Comparison of ENCODE assay signal across 37 cellular contexts in genomic region chr10:71692598-71693307, GRCh38. TPM values are rescaled to one million over a fixed set of nuclear protein-coding genes. Genes with fewer than 3 reads are reported as not detected.
"Had no signal": no experiment of that assay in that cellular context is flagged by ENCODE, and none has a peak within 500 bp of the region (broad histone marks: within the 10 kb centered on the region; RNA-seq: fewer than 3 reads in every experiment).

No MANE protein-coding gene starts in this region.

- H3K4me1 ChIP-seq: body of pancreas, pancreas, prostate gland, sigmoid colon had no signal

- H3K9me3 ChIP-seq: adrenal gland, body of pancreas, esophagus squamous epithelium, pancreas, prostate gland, suprapubic skin had no signal

- H3K4me1 Mint-ChIP-seq: mesothelial cell of epicardium had no signal

- FAIRE-seq: islet of Langerhans, pancreas, small intestine had no signal

- H3K4me3 ChIP-seq: adrenal gland, body of pancreas, esophagus squamous epithelium, pancreas, prostate gland, sigmoid colon, stomach, suprapubic skin, tibial nerve had no signal

- H3K27me3 Mint-ChIP-seq: activated naive CD8-positive, alpha-beta T cell treated with anti-CD3 and anti-CD28 coated beads for 36 hours; naive B cell; T-helper 17 cell had no signal

- H3K4me3 Mint-ChIP-seq: activated naive CD4-positive, alpha-beta T cell treated with anti-CD3 and anti-CD28 coated beads for 36 hours; activated naive CD8-positive, alpha-beta T cell treated with anti-CD3 and anti-CD28 coated beads for 36 hours; activated T-helper 1 cell treated with anti-CD3 and anti-CD28 coated beads, Interleukin-12 subunit alpha, Interleukin-12 subunit beta, Interleukin-2, Interleukin-4 antibody, amounts not matched to agents 30 ng/mL and 10 ng/mL and 1 ng/mL, durations not matched to agents 14 hours and 24 hours and 36 hours; mesothelial cell of epicardium; nephron progenitor cell; stimulated activated effector memory CD8-positive, alpha-beta T cell treated with anti-CD3 and anti-CD28 coated beads, Interleukin-12 subunit alpha, Interleukin-12 subunit beta, amount 100 ng/mL, for 72 hours; T-helper 17 cell had no signal

- H3K36me3 ChIP-seq: adrenal gland, esophagus squamous epithelium, pancreas, prostate gland, sigmoid colon, stomach, suprapubic skin had no signal

- H3K27ac Mint-ChIP-seq: activated naive CD4-positive, alpha-beta T cell treated with anti-CD3 and anti-CD28 coated beads for 36 hours; activated naive CD8-positive, alpha-beta T cell treated with anti-CD3 and anti-CD28 coated beads for 36 hours; activated T-helper 1 cell treated with anti-CD3 and anti-CD28 coated beads, Interleukin-12 subunit alpha, Interleukin-12 subunit beta, Interleukin-2, Interleukin-4 antibody, amounts not matched to agents 30 ng/mL and 10 ng/mL and 1 ng/mL, durations not matched to agents 14 hours and 24 hours and 36 hours; mesothelial cell of epicardium; nephron progenitor cell; stimulated activated effector memory CD8-positive, alpha-beta T cell treated with anti-CD3 and anti-CD28 coated beads, Interleukin-12 subunit alpha, Interleukin-12 subunit beta, amount 100 ng/mL, for 72 hours had no signal

- ATAC-seq: activated CD4-positive, CD25-positive, alpha-beta regulatory T cell treated with anti-CD3 and anti-CD28 coated beads, Interleukin-2, amount 50 U/mL, for 24 hours; body of pancreas; pancreas; stimulated activated effector memory CD8-positive, alpha-beta T cell treated with anti-CD3 and anti-CD28 coated beads, Interleukin-12 subunit alpha, Interleukin-12 subunit beta, amount 100 ng/mL, for 72 hours; T-helper 17 cell had no signal

- H3K27ac ChIP-seq: epithelial cell of prostate, prostate gland, suprapubic skin, WERI-Rb-1 had no signal

- H3K27me3 ChIP-seq: adrenal gland, body of pancreas, esophagus squamous epithelium, pancreas, sigmoid colon, stomach, suprapubic skin, tibial nerve had no signal

- DNase-seq: activated CD4-positive, alpha-beta T cell treated with anti-CD3 and anti-CD28 coated beads for 48 hours; activated CD4-positive, alpha-beta T cell treated with anti-CD3 and anti-CD28 coated beads, Interleukin-2, amount 50 U/mL, for 48 hours; activated CD8-positive, alpha-beta memory T cell treated with anti-CD3 and anti-CD28 coated beads for 24 hours; activated effector memory CD4-positive, alpha-beta T cell treated with anti-CD3 and anti-CD28 coated beads, Interleukin-2, amount 50 U/mL, for 16 hours; activated naive CD4-positive, alpha-beta T cell treated with anti-CD3 and anti-CD28 coated beads for 36 hours; activated naive CD8-positive, alpha-beta T cell treated with anti-CD3 and anti-CD28 coated beads for 36 hours; activated T-cell treated with anti-CD3 and anti-CD28 coated beads, Interleukin-2, amount 50 U/mL, for 1 hour; adrenal gland; aorta; body of pancreas; cerebellar nuclear complex; cortex of kidney; effector CD4-positive, alpha-beta T cell; esophagus squamous epithelium; foreskin melanocyte; naive B cell; nephron progenitor cell; nucleus accumbens; pancreas; retina; sigmoid colon; stimulated activated CD4-positive, alpha-beta T cell treated with anti-CD3 and anti-CD28 coated beads, Interleukin-4, amount 100 ng/mL, for 24 hours; stomach; T-helper 17 cell; T1000; WERI-Rb-1 had no signal

RNA-seq across cellular contexts. Expression of gene C10orf105, which starts 26.8 kb away (rescaled TPM):
- total RNA-seq: body of pancreas, glomerular endothelial cell, stomach had no signal
- polyA plus RNA-seq: aorta had no signal
